ENCODE assay signal across 1 cellular context in genomic region chr15:83654379-83655236, GRCh38.
TF ChIP-seq lines count a peak whose summit lies in the region.

No MANE protein-coding gene starts in this region.

TF ChIP-seq in H1, 55 proteins besides CTCF, POLR2A, EP300 and RAD21:
- peak; percentile 44 for TF ChIP-seq ASH2L (IDR thresholded peaks at IDR 0.05; ENCODE audit: low read length)
- 0 out of 2 replicates have a peak, but pooled peaks have one; percentile 51 for TF ChIP-seq SUZ12 (IDR thresholded peaks at IDR 0.05; ENCODE audit: low read length)
- 0 out of 2 replicates have a peak, but pooled peaks have one; percentile 15 for TF ChIP-seq GTF2F1 (IDR thresholded peaks at IDR 0.05; ENCODE audit: borderline replicate concordance, low read depth, low read length)
- TF ChIP-seq RBBP5 (IDR thresholded peaks at IDR 0.05; ENCODE audit: borderline replicate concordance, low read depth, low read length): 0 out of 2 replicates have a peak, but pooled peaks have one; percentile 60
- no peak for TF ChIP-seq RNF2 (IDR thresholded peaks at IDR 0.05; ENCODE audit: borderline replicate concordance, low read depth, low read length, missing control alignments, poor library complexity, severe bottlenecking)
- TF ChIP-seq SIN3A (conservative IDR thresholded peaks at IDR 0.05 in 1 of 2, IDR thresholded peaks at IDR 0.05 in 1 of 2; ENCODE audit: low read depth in 1 of 2, low read length in 2 of 2): no peak
- peak; percentile 34 for TF ChIP-seq E2F6 (IDR thresholded peaks at IDR 0.05)
- peak; percentile 65 for TF ChIP-seq EZH2 (IDR thresholded peaks at IDR 0.05; ENCODE audit: low read depth, low read length, severe bottlenecking)
- no peak for TF ChIP-seq TAF1 (IDR thresholded peaks at IDR 0.05; ENCODE audit: low read depth, low read length)
- TF ChIP-seq KDM4A (IDR thresholded peaks at IDR 0.05; ENCODE audit: low read depth, low read length, severe bottlenecking): peak; percentile 92
- peak; percentile 22; the same call in 1 of the 2 replicates for TF ChIP-seq TBP (IDR thresholded peaks at IDR 0.05; ENCODE audit: low read depth, low read length)
